In the genomic region with DNA sequence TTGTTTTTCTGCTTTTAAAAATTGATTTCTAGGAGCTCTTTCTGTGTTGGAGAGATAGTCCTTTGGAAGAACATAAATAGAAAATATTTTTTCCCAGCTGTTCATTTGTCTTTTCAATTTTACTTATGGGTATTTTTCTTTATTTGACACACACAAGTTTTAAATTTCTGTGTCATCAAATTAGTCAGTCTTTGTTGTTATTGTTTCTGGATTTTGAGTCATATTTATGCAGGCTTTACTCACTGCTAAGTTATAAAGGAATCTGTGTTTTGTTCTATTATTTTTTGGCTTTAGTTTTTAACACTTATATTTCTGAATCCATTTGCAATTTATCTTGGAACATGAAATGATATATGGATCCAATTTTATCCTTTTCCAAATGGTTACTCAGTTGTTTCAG, we compare ENCODE assay signal across 35 cellular contexts. TPM values are rescaled to one million over a fixed set of nuclear protein-coding genes. Genes with fewer than 3 reads are reported as not detected.
"Had no signal": no experiment of that assay in that cellular context is flagged by ENCODE, and none has a peak within 500 bp of the region (broad histone marks: within the 10 kb centered on the region; RNA-seq: fewer than 3 reads in every experiment).

No MANE protein-coding gene starts in this region.

- H3K4me2 ChIP-seq: KMS-11, SK-N-SH had no signal

- H3K9me2 ChIP-seq: SK-N-SH had no signal

- H3K4me3 ChIP-seq: cardiac muscle cell, Peyer's patch, SJSA1 had no signal

- ATAC-seq: activated CD4-positive, alpha-beta T cell treated with anti-CD3 and anti-CD28 coated beads for 36 hours; activated CD4-positive, CD25-positive, alpha-beta regulatory T cell treated with anti-CD3 and anti-CD28 coated beads, Interleukin-2, amount 50 U/mL, for 24 hours; activated CD8-positive, alpha-beta memory T cell treated with anti-CD3 and anti-CD28 coated beads, Interleukin-2, amount 10 ng/mL, durations not matched to agents 7 days and 5 days; activated T-cell treated with anti-CD3 and anti-CD28 coated beads, Interleukin-2, amount 50 U/mL, for 72 hours; activated T-helper 17 cell treated with anti-CD3 and anti-CD28 coated beads, Interleukin-2, amount 50 U/mL, for 72 hours; WTC11 had no signal

- H3K9me3 ChIP-seq: Peyer's patch, SJSA1, SK-N-SH had no signal

- H3K9ac ChIP-seq: KMS-11, SK-N-SH had no signal

- H3K27ac ChIP-seq: brain microvascular endothelial cell, cardiac muscle cell, KMS-11, Peyer's patch, SJSA1 had no signal

- FAIRE-seq: TTC549 had no signal

- DNase-seq: activated CD4-positive, alpha-beta memory T cell treated with anti-CD3 and anti-CD28 coated beads for 36 hours; activated CD4-positive, alpha-beta T cell treated with anti-CD3 and anti-CD28 coated beads for 36 hours; activated CD4-positive, alpha-beta T cell treated with anti-CD3 and anti-CD28 coated beads, Interleukin-2, amount 50 U/mL, for 1 hour; activated CD8-positive, alpha-beta memory T cell treated with anti-CD3 and anti-CD28 coated beads for 24 hours; activated CD8-positive, alpha-beta memory T cell treated with anti-CD3 and anti-CD28 coated beads, Interleukin-2, amount 10 ng/mL, durations not matched to agents 7 days and 5 days; activated CD8-positive, alpha-beta memory T cell treated with anti-CD3 and anti-CD28 coated beads, Interleukin-2, amount 50 U/mL, for 48 hours; activated effector memory CD4-positive, alpha-beta T cell treated with anti-CD3 and anti-CD28 coated beads, Interleukin-2, amount 50 U/mL, for 16 hours; activated naive CD4-positive, alpha-beta T cell; activated naive CD4-positive, alpha-beta T cell treated with anti-CD3 and anti-CD28 coated beads, Interleukin-2, amount 50 U/mL, for 16 hours; activated naive CD8-positive, alpha-beta T cell treated with anti-CD3 and anti-CD28 coated beads for 36 hours; activated T-cell treated with anti-CD3 and anti-CD28 coated beads, Interleukin-2, amount 50 U/mL, for 72 hours; amniotic stem cell; aorta; brain microvascular endothelial cell; NCI-H1048; NCI-H1105 treated with DMSO at 0.1 percent for 48 hours; NCI-H1436; NCI-H1694; NCI-H1930; NCI-H2081 treated with DMSO at 0.1 percent for 48 hours; NCI-H226; NCI-H524 treated with DMSO at 0.1 percent for 48 hours; Peyer's patch; RPMI8226; SHP77 treated with DMSO at 0.1 percent for 48 hours; SK-N-SH had no signal

- H3K36me3 ChIP-seq: brain microvascular endothelial cell, cardiac muscle cell, Peyer's patch, SJSA1 had no signal

- H3K4me1 ChIP-seq: Peyer's patch had no signal

RNA-seq across cellular contexts. Expression of gene GHSR, which starts 5.9 kb away (rescaled TPM):
- total RNA-seq: activated CD4-positive, alpha-beta memory T cell treated with anti-CD3 and anti-CD28 coated beads for 36 hours; activated CD4-positive, alpha-beta T cell treated with anti-CD3 and anti-CD28 coated beads for 36 hours; activated CD8-positive, alpha-beta memory T cell treated with anti-CD3 and anti-CD28 coated beads, Interleukin-2, amount 10 ng/mL, durations not matched to agents 7 days and 5 days; activated naive CD8-positive, alpha-beta T cell treated with anti-CD3 and anti-CD28 coated beads for 36 hours; activated T-cell treated with anti-CD3 and anti-CD28 coated beads, Interleukin-2, amount 50 U/mL, for 72 hours; activated T-helper 17 cell treated with anti-CD3 and anti-CD28 coated beads, Interleukin-2, amount 50 U/mL, for 72 hours; aorta; cardiac muscle cell; M059J; NCI-H460; Peyer's patch; SJSA1; WTC11 had no signal
- polyA plus RNA-seq: aorta, cardiac muscle cell, SK-N-SH had no signal
